10 cellular contexts compared by ENCODE assay signal in genomic region chr6:136586295-136586694, GRCh38. TPM values are rescaled to one million over a fixed set of nuclear protein-coding genes. Genes with fewer than 3 reads are reported as not detected.
DNase-seq lines count a peak whose midpoint lies in the region; ATAC-seq, FAIRE-seq and TF ChIP-seq lines count a peak whose summit lies in the region.
"Had no signal": no experiment of that assay in that cellular context is flagged by ENCODE, and none has a peak within 500 bp of the region (broad histone marks: within the 10 kb centered on the region; RNA-seq: fewer than 3 reads in every experiment).

No MANE protein-coding gene starts in this region.

- peak overlapping the region; percentile 57; the same call in 1 of the 2 replicates for H3K4ac ChIP-seq in IMR-90 (ENCODE audit: low read depth, low read length)

- intact Hi-C loops in IMR-90 (cut with micrococcal nuclease) = loop anchor here (2.0 kb wide), 1 partner anchor 59 kb away; no protein-coding TSS in a partner anchor
- intact Hi-C loops in tibial artery (cut with DNase I; ENCODE audit: low total_unique reads) = loop anchor here (1.0 kb wide), 1 partner anchor 24 kb away; no protein-coding TSS in a partner anchor

- H3K23ac ChIP-seq in IMR-90 (ENCODE audit: low read depth, low read length) = peak overlapping the region; percentile 26; the same call in 1 of the 2 replicates

- in situ Hi-C loops in IMR-90 (cut with MboI; ENCODE audit: low sequenced_read_pairs) (no loop called here), brain microvascular endothelial cell (cut with HindIII; ENCODE audit: low pct_ligation_motif_present, low sequenced_read_pairs) (no loop called here)

- POLR2A ChIA-PET in IMR-90 (lab: Charles Lee; ENCODE audit: unreplicated experiment) = no interaction called here

- no peaks in the 10 kb centered on the region for H4K20me1 ChIP-seq in IMR-90 (ENCODE audit: insufficient read depth, low read length)

- no peak overlapping the region for H3K9ac ChIP-seq in IMR-90 (ENCODE audit: low read depth, low read length)

- no peak overlapping the region for H2AFZ ChIP-seq in IMR-90 (replicated peaks; ENCODE audit: low read length, poor library complexity)

- WGBS in IMR-90 (ENCODE audit: extremely low coverage in 2 of 2, insufficient read length in 1 of 2), 2 experiments = 20% methylated on average over 1 of the region's 4 CpGs; no CpG with 5 or more reads in 1 of the 2 experiments

- no peak overlapping the region for H2AK9ac ChIP-seq in IMR-90 (replicated peaks; ENCODE audit: low read depth, low read length, poor library complexity)

- H3K36me3 ChIP-seq in IMR-90 (ENCODE audit: control insufficient read depth, insufficient read depth, low read length) (peaks cover 20% of the 10 kb centered on the region), brain microvascular endothelial cell (replicated peaks) (peaks cover 8% of the 10 kb centered on the region), right atrium auricular region (no peaks in the 10 kb centered on the region), tibial artery (peaks cover 29 to 38% (median 36%) of the 10 kb centered on the region in 3 donors)

- peak overlapping the region; percentile 84 for H2BK120ac ChIP-seq in IMR-90 (ENCODE audit: low read depth, low read length)

- peak overlapping the region; percentile 30; the same call in 1 of the 2 replicates for H3K56ac ChIP-seq in IMR-90 (ENCODE audit: extremely low read depth, insufficient read depth, low read length)

- ATAC-seq in IMR-90 (ENCODE audit: low read depth) (peak; percentile 89), HG02840 (IDR thresholded peaks at IDR 0.05; ENCODE audit: low FRiP score, unreplicated experiment) (no peak)

- H3K79me1 ChIP-seq in IMR-90 (ENCODE audit: low read depth in 1 of 2, low read length in 2 of 2) = peaks cover 0 to 29% of the 10 kb centered on the region in 2 experiments; a peak in 3 of 4 replicates

- H2AK5ac ChIP-seq in IMR-90 (ENCODE audit: low read depth, low read length) = peak overlapping the region; percentile 46; the same call in 1 of the 2 replicates

- peak overlapping the region; percentile 44 for H3K4me2 ChIP-seq in IMR-90 (ENCODE audit: low read depth, low read length)

- BruUV-seq in IMR-90 (replicated peaks; lab: Mats Ljungman, UMichigan) = no TSS peak

- 0 out of 2 replicates have a peak, but pooled peaks have one; percentile 41 for TF ChIP-seq POLR2A in IMR-90 (IDR thresholded peaks at IDR 0.05; ENCODE audit: low read depth, low read length)

- peak overlapping the region; percentile 51 for H3K14ac ChIP-seq in IMR-90 (replicated peaks; ENCODE audit: low read depth, low read length)

- H3K4me1 ChIP-seq in IMR-90 (ENCODE audit: control insufficient read depth, insufficient read depth, low read length) = peaks cover 10% of the 10 kb centered on the region
- peaks cover 0 to 18% of the 10 kb centered on the region in 2 donors for H3K4me1 ChIP-seq in right atrium auricular region
- peaks cover 6 to 58% (median 29%) of the 10 kb centered on the region in 4 donors for H3K4me1 ChIP-seq in tibial artery

- no peak for TF ChIP-seq RAD21 in IMR-90 (IDR thresholded peaks at IDR 0.05; ENCODE audit: low read length)

- H2BK20ac ChIP-seq in IMR-90 (ENCODE audit: low read depth, low read length) = peak overlapping the region; percentile 87; the same call in 1 of the 2 replicates

- TF ChIP-seq CTCF in IMR-90 (conservative IDR thresholded peaks at IDR 0.05; ENCODE audit: low read depth, low read length) (no peak), brain microvascular endothelial cell (IDR thresholded peaks at IDR 0.05; ENCODE audit: low read depth, low read length, missing control alignments) (no peak), right atrium auricular region (IDR thresholded peaks at IDR 0.05) (no peak), tibial artery (IDR thresholded peaks at IDR 0.05) (no peak)

- peak overlapping the region in 1 of 2 experiments; percentile 79; a peak in 1 of 4 replicates for H4K8ac ChIP-seq in IMR-90 (ENCODE audit: low read depth in 2 of 2, low read length in 2 of 2)

- peak overlapping the region; percentile 51; the same call in 1 of the 2 replicates for H3K18ac ChIP-seq in IMR-90 (ENCODE audit: low read depth, low read length)

- FAIRE-seq in urothelium cell line (lab: Jason Lieb, UNC) = no peak

- peak; percentile 98 for DNase-seq in IMR-90
- DNase-seq in brain microvascular endothelial cell = peak; percentile 91
- no peak for DNase-seq in right atrium auricular region (ENCODE audit: low spot score)
- no peak for DNase-seq in tibial artery
- DNase-seq in urothelium cell line (ENCODE audit: low spot score) = no peak
- DNase-seq in SIG-M5 treated with dmso at 0.1 percent for 504 hours (lab: John Stamatoyannopoulos, UW; ENCODE audit: unreplicated experiment) = no peak
- DNase-seq: activated CD4-positive, CD25-positive, alpha-beta regulatory T cell treated with anti-CD3 and anti-CD28 coated beads, Interleukin-2, amount 50 U/mL, for 72 hours; adrenal gland; occipital lobe had no signal

- H3K27me3 ChIP-seq in IMR-90 (ENCODE audit: control insufficient read depth, insufficient read depth, low read length) = no peaks in the 10 kb centered on the region
- H3K27me3 ChIP-seq in brain microvascular endothelial cell (replicated peaks) = no peaks in the 10 kb centered on the region
- no peaks in the 10 kb centered on the region for H3K27me3 ChIP-seq in right atrium auricular region
- H3K27me3 ChIP-seq in tibial artery = no peaks in the 10 kb centered on the region
- H3K27me3 ChIP-seq: adrenal gland had no signal

- peak overlapping the region; percentile 83 for H2BK5ac ChIP-seq in IMR-90 (ENCODE audit: low read depth, low read length, poor library complexity, severe bottlenecking)

- CTCF ChIA-PET in IMR-90 (lab: Yijun Ruan, JAX) = interaction anchor here (0.5 to 1.1 kb wide), 4 partner anchors 16 to 1891 kb away, joined by 3 to 4 read pairs (median 3); partner anchors contain the start of gene MAP3K5

- H3K4me3 ChIP-seq in IMR-90 (ENCODE audit: insufficient read depth, low read depth, low read length) (no peak overlapping the region), brain microvascular endothelial cell (ENCODE audit: low read depth, low read length) (no peak overlapping the region), right atrium auricular region (no peak overlapping the region), tibial artery (no peak overlapping the region)
- H3K4me3 ChIP-seq: adrenal gland had no signal

- dilution Hi-C loops in IMR-90 (cut with HindIII; ENCODE audit: low sequenced_read_pairs, unreplicated experiment) = no loop called here

- H4K91ac ChIP-seq in IMR-90 (ENCODE audit: insufficient read depth, low read depth, low read length) = 0 out of 2 replicates have a peak overlapping the region, but pooled peaks have one; percentile 12

- peaks cover 9% of the 10 kb centered on the region for H3K9me1 ChIP-seq in IMR-90 (ENCODE audit: insufficient read depth, low read length)

- H2BK15ac ChIP-seq in IMR-90 (ENCODE audit: low read depth, low read length) = peak overlapping the region; percentile 12; the same call in 1 of the 3 replicates

- H3K9me3 ChIP-seq in IMR-90 (ENCODE audit: control insufficient read depth, insufficient read depth, low read length) (no peaks in the 10 kb centered on the region), right atrium auricular region (no peaks in the 10 kb centered on the region), tibial artery (no peaks in the 10 kb centered on the region)
- H3K9me3 ChIP-seq: adrenal gland had no signal

- peak overlapping the region; percentile 60; the same call in 1 of the 2 replicates for H3K27ac ChIP-seq in IMR-90 (ENCODE audit: insufficient read depth, low read length)
- H3K27ac ChIP-seq in brain microvascular endothelial cell = peak overlapping the region; percentile 88
- H3K27ac ChIP-seq in right atrium auricular region = peak overlapping the region; percentile 59 to 67
- H3K27ac ChIP-seq in tibial artery = peak overlapping the region; percentile 80 to 86

- H4K5ac ChIP-seq in IMR-90 (ENCODE audit: low read depth, low read length) = peak overlapping the region; percentile 9; the same call in 1 of the 2 replicates

TF ChIP-seq in IMR-90, 13 proteins besides CTCF, POLR2A, EP300 and RAD21 (continues in another document):
- TF ChIP-seq FOS (IDR thresholded peaks at IDR 0.05; ENCODE audit: low read depth, low read length) (peak; percentile 33; the same call in 1 of the 2 replicates), BHLHE40 (IDR thresholded peaks at IDR 0.05; ENCODE audit: low read depth, low read length) (peak; percentile 52; the same call in 1 of the 2 replicates), NFE2L2 (IDR thresholded peaks at IDR 0.05; ENCODE audit: low read depth, low read length) (peak; percentile 82), CEBPB (IDR thresholded peaks at IDR 0.05; ENCODE audit: low read depth, low read length) (peak; percentile 63), RFX5 (IDR thresholded peaks at IDR 0.05; ENCODE audit: low read depth, low read length) (no peak), CHD1 (IDR thresholded peaks at IDR 0.05; ENCODE audit: low read depth, low read length) (no peak), MAFK (IDR thresholded peaks at IDR 0.05; ENCODE audit: low read depth, low read length) (peak; percentile 89), ELK1 (IDR thresholded peaks at IDR 0.05; ENCODE audit: borderline replicate concordance, low read depth, low read length) (no peak), SMC3 (IDR thresholded peaks at IDR 0.05; ENCODE audit: low read depth, low read length) (no peak), MAZ (IDR thresholded peaks at IDR 0.05; ENCODE audit: borderline replicate concordance, low read depth, low read length) (no peak), USF2 (IDR thresholded peaks at IDR 0.05; ENCODE audit: low read depth, low read length) (no peak)

RNA-seq across cellular contexts. Expression of gene MAP7, which starts 36.1 kb away (rescaled TPM):
- total RNA-seq in IMR-90 (2012; rRNA removed) (0.28 and 0.36 TPM in 2 replicates), right atrium auricular region (1 to 10 TPM; 1.0 to 1.3 TPM)
- 0.19 TPM in 2 replicates for polyA plus RNA-seq in IMR-90 (2012; rRNA removed)
- polyA plus RNA-seq in IMR-90 (2012; cell fraction: cytosol; rRNA removed) = 0.18 and 0.22 TPM in 2 replicates
- polyA plus RNA-seq in IMR-90 (2012; cell fraction: nucleus; rRNA removed; ENCODE audit: low replicate concordance) = 0.24 and 0.40 TPM in 2 replicates

Comparison
In these comparisons a context has a peak if more than half of its experiments do, and no peak if none do; other contexts are left out.
1. DNase-seq: peak in IMR-90 (single experiment) and brain microvascular endothelial cell (single experiment); none in right atrium auricular region (single experiment), tibial artery (0 of 2), urothelium cell line (single experiment) and SIG-M5 treated with dmso at 0.1 percent for 504 hours (single experiment).
2. Peak in every context shown above with its lines, with median percentiles within 50 percentile points of each other: H3K27ac ChIP-seq.